Comparison of ENCODE assay signal across 21 cellular contexts in genomic region chr7:30022991-30023390, GRCh38.
"Had no signal": no experiment of that assay in that cellular context is flagged by ENCODE, and none has a peak within 500 bp of the region (broad histone marks: within the 10 kb centered on the region; RNA-seq: fewer than 3 reads in every experiment).

No MANE protein-coding gene starts in this region.

- H3K4me3 ChIP-seq: left lung, spleen, tibial nerve, uterus had no signal

- H3K27me3 ChIP-seq: foreskin keratinocyte, left lung, spleen, tibial nerve, uterus had no signal

- H3K27ac ChIP-seq: foreskin keratinocyte, left lung, spleen, tibial nerve, uterus, VCaP had no signal

- ATAC-seq: activated CD8-positive, alpha-beta T cell treated with anti-CD3 and anti-CD28 coated beads for 36 hours; foreskin keratinocyte; left lung; naive thymus-derived CD8-positive, alpha-beta T cell; stimulated activated naive CD8-positive, alpha-beta T cell treated with anti-CD3 and anti-CD28 coated beads, Interleukin-15, amount 100 ng/mL, for 72 hours had no signal

- DNase-seq: activated CD4-positive, alpha-beta T cell treated with anti-CD3 and anti-CD28 coated beads, Interleukin-2, amount 10 ng/mL, durations not matched to agents 7 days and 5 days; activated CD4-positive, CD25-positive, alpha-beta regulatory T cell treated with anti-CD3 and anti-CD28 coated beads, Interleukin-2, amount 50 U/mL, for 72 hours; activated CD8-positive, alpha-beta T cell treated with anti-CD3 and anti-CD28 coated beads for 36 hours; activated gamma-delta T cell; activated naive CD4-positive, alpha-beta T cell treated with anti-CD3 and anti-CD28 coated beads, Interleukin-2, amount 50 U/mL, for 16 hours; aorta; central memory CD4-positive, alpha-beta T cell; dermis blood vessel endothelial cell; effector CD8-positive, alpha-beta T cell; foreskin keratinocyte; immature natural killer cell; kidney glomerular epithelial cell; left lung; naive thymus-derived CD8-positive, alpha-beta T cell; retina; spleen; stimulated activated CD4-positive, alpha-beta T cell treated with anti-CD3 and anti-CD28 coated beads, Interleukin-4, amount 100 ng/mL, for 4 hours; stimulated activated naive CD8-positive, alpha-beta T cell treated with anti-CD3 and anti-CD28 coated beads, Interleukin-15, amount 100 ng/mL, for 72 hours; uterus had no signal

- H3K36me3 ChIP-seq: uterus had no signal

- H3K9me3 ChIP-seq: left lung, spleen, tibial nerve, uterus had no signal
